ENCODE assay signal across 11 cellular contexts in the genomic region with DNA sequence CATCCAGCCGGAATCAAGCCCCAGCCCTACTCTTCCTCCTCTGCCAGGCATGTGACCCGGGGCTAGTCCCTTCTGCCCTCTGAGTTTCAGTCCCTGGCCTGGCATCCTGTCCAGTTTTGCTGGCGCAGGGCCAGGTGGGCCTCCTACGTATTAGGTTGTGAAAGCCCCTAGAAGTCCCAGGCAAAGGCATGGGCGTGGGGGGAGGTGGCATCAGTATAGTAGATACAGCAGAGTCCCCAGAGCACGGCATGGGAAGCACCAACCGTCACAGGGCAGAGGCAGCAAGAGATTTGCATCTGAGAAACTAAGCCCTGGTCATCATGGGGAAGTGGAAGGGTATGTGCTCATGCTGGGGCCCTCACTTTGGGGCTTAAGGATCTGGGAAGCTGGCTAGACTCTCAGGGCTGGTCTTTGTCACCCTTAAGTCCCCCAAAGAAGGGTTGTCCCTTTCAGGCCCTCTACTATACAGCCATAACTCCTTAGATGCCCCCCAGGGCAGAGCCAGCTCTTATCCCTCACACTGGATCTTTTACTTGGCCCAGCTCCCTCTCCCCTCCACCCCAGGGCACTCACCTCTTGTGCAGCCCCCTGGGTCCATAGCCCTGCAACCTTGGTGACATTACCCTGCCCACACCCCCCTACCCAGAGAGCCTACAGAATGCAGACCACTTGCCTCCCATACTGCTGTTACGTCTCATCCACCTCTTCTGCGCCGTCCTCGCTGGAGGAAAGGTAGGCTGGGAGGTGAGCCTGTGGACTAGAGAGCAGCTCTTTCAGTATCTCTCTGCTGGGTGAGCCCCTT. TPM values are rescaled to one million over a fixed set of nuclear protein-coding genes. Genes with fewer than 3 reads are reported as not detected.
A peak's percentile ranks its signal among the peaks of the same experiment; 100 is the strongest.
DNase-seq lines count a peak whose midpoint lies in the region; ATAC-seq, FAIRE-seq and TF ChIP-seq lines count a peak whose summit lies in the region.
"Had no signal": no experiment of that assay in that cellular context is flagged by ENCODE, and none has a peak within 500 bp of the region (broad histone marks: within the 10 kb centered on the region; RNA-seq: fewer than 3 reads in every experiment).

No MANE protein-coding gene starts in this region.

- no peaks in the 10 kb centered on the region for H4K20me1 ChIP-seq in Loucy (ENCODE audit: insufficient read depth, low read length, poor library complexity, severe bottlenecking)

- TF ChIP-seq CTCF in Loucy (conservative IDR thresholded peaks at IDR 0.05; ENCODE audit: low read length) (no peak), kidney (IDR thresholded peaks at IDR 0.05; ENCODE audit: borderline replicate concordance, extremely low read depth, insufficient read depth) (no peak), sigmoid colon (IDR thresholded peaks at IDR 0.05) (no peak)

- no peak for TF ChIP-seq POLR2A in sigmoid colon (IDR thresholded peaks at IDR 0.05)
- no peak for TF ChIP-seq POLR2A in erythroblast (IDR thresholded peaks at IDR 0.05; ENCODE audit: low read length)

- H3K4me1 ChIP-seq in Loucy (ENCODE audit: insufficient read depth, low read length, poor library complexity, severe bottlenecking): peaks cover 58% of the 10 kb centered on the region
- H3K4me1 ChIP-seq in kidney (ENCODE audit: control insufficient read depth in 1 of 2, insufficient read depth in 1 of 2, low read depth in 1 of 2, low read length in 2 of 2): peaks cover 0 to 15% of the 10 kb centered on the region in 2 donors
- H3K4me1 ChIP-seq in sigmoid colon: peaks cover 0 to 8% (median 4%) of the 10 kb centered on the region in 4 donors

- no peaks in the 10 kb centered on the region for H3K9me3 ChIP-seq in Loucy (ENCODE audit: insufficient read depth, low read depth, low read length)
- H3K9me3 ChIP-seq in kidney (ENCODE audit: control insufficient read depth in 1 of 2, low read length in 2 of 2): no peaks in the 10 kb centered on the region
- H3K9me3 ChIP-seq in sigmoid colon: no peaks in the 10 kb centered on the region
- H3K9me3 ChIP-seq: heart right ventricle had no signal

- H3K4me3 ChIP-seq in Loucy (ENCODE audit: low read length, poor library complexity, severe bottlenecking) (no peak overlapping the region), kidney (ENCODE audit: low read length in 2 of 2) (no peak overlapping the region), sigmoid colon (no peak overlapping the region)
- H3K4me3 ChIP-seq: heart right ventricle had no signal

- no peaks in the 10 kb centered on the region for H3K27me3 ChIP-seq in Loucy (ENCODE audit: insufficient read depth, low read length, poor library complexity, severe bottlenecking)
- no peaks in the 10 kb centered on the region for H3K27me3 ChIP-seq in sigmoid colon
- H3K27me3 ChIP-seq: heart right ventricle had no signal

- no peak for FAIRE-seq in kidney (lab: Jason Lieb, UNC)
- FAIRE-seq: bronchial epithelial cell had no signal

- H3F3A ChIP-seq in Loucy (ENCODE audit: low read depth): no peaks in the 10 kb centered on the region

- peak; percentile 47 for ATAC-seq in GM18870 (IDR thresholded peaks at IDR 0.05; ENCODE audit: unreplicated experiment)
- ATAC-seq in GM21515 (IDR thresholded peaks at IDR 0.05; ENCODE audit: unreplicated experiment): no peak

- peak overlapping the region; percentile 11 for H3K4me2 ChIP-seq in Loucy (ENCODE audit: low read depth, low read length, poor library complexity, severe bottlenecking)

- 82 to 85% methylated on average over 11 of the region's 11 CpGs for WGBS in sigmoid colon, 2 donors

- H2AFZ ChIP-seq in Loucy (ENCODE audit: low read length): no peak overlapping the region

- H3K9ac ChIP-seq in Loucy (ENCODE audit: low read depth, low read length, poor library complexity, severe bottlenecking): peak overlapping the region; percentile 73
- no peak overlapping the region for H3K9ac ChIP-seq in kidney (ENCODE audit: low read length in 2 of 2)

- H3K79me2 ChIP-seq in Loucy (ENCODE audit: insufficient read depth, low read length): peaks cover 61% of the 10 kb centered on the region

- H3K36me3 ChIP-seq in Loucy (ENCODE audit: insufficient read depth, low read length): peaks cover 8% of the 10 kb centered on the region; the same call in 1 of the 2 replicates
- H3K36me3 ChIP-seq in kidney (ENCODE audit: control insufficient read depth in 1 of 2, insufficient read depth in 2 of 2, low read length in 2 of 2): peaks cover 2 to 3% of the 10 kb centered on the region in 2 donors
- peaks cover 0 to 5% (median 0%) of the 10 kb centered on the region in 4 donors for H3K36me3 ChIP-seq in sigmoid colon

- DNase-seq in CD1c-positive myeloid dendritic cell (ENCODE audit: extremely low spot score) (peak; percentile 91), kidney (peak; percentile 74), sigmoid colon (no peak), erythroblast (lab: John Stamatoyannopoulos, UW) (no peak), NCI-H2171 (lab: John Stamatoyannopoulos, UW) (no peak)
- DNase-seq: NCI-H526 treated with DMSO at 0.1 percent for 48 hours had no signal

- H3K27ac ChIP-seq in kidney (ENCODE audit: low read depth in 2 of 2, low read length in 2 of 2): no peak overlapping the region
- H3K27ac ChIP-seq in sigmoid colon: no peak overlapping the region

- no peaks in the 10 kb centered on the region for H3K9me2 ChIP-seq in Loucy (replicated peaks; ENCODE audit: low read depth, low read length)

- intact Hi-C loops in kidney (cut with DNase I) (loop anchor here (10.0 kb wide), 1 partner anchor 66 kb away; no protein-coding TSS in a partner anchor), sigmoid colon (cut with DNase I) (no loop called here)

- TF ChIP-seq EP300 in sigmoid colon (IDR thresholded peaks at IDR 0.05): no peak

RNA-seq across cellular contexts. Expression of gene NBEAL2, which starts 11.3 kb away (rescaled TPM):
- 82.8 TPM for total RNA-seq in kidney
- 25.7 TPM for polyA plus RNA-seq in kidney (ENCODE audit: insufficient read depth, low read depth, low replicate concordance)
- 10 to 100 TPM in 3 of 4 donors, 1 to 10 TPM in 1; 9.6 to 36.0 (median 13.5) TPM for total RNA-seq in sigmoid colon
- polyA plus RNA-seq in sigmoid colon: 10 to 100 TPM in 2 of 3 donors, 1 to 10 TPM in 1; 7.8 to 88.0 (median 11.3) TPM

RNA-seq across cellular contexts. Expression of gene CCDC12, which starts 14.2 kb away (rescaled TPM):
- total RNA-seq in kidney (59.7 TPM), sigmoid colon (10 to 100 TPM; 33.1 to 41.0 (median 36.6) TPM)
- polyA plus RNA-seq in kidney (ENCODE audit: insufficient read depth, low read depth, low replicate concordance) (85.6 TPM), sigmoid colon (10 to 100 TPM; 58.9 to 80.9 (median 77.5) TPM)

Comparison
In these comparisons a context has a peak if more than half of its experiments do, and no peak if none do; other contexts are left out.
1. DNase-seq: peak in CD1c-positive myeloid dendritic cell (single experiment) and kidney (single experiment); none in sigmoid colon (single experiment), erythroblast (0 of 2) and NCI-H2171 (single experiment).